Comparison of ENCODE assay signal across 17 cellular contexts in genomic region chrX:124641737-124642491, GRCh38.
DNase-seq lines count a peak whose midpoint lies in the region; ATAC-seq and TF ChIP-seq lines count a peak whose summit lies in the region.
"Had no signal": no experiment of that assay in that cellular context is flagged by ENCODE, and none has a peak within 500 bp of the region (broad histone marks: within the 10 kb centered on the region; RNA-seq: fewer than 3 reads in every experiment).

No MANE protein-coding gene starts in this region.

- H3K27me3 Mint-ChIP-seq in effector memory CD8-positive, alpha-beta T cell, result no peaks in the 10 kb centered on the region

- H3K4me1 ChIP-seq in OCI-LY7 (ENCODE audit: insufficient read depth, low read length, poor library complexity, severe bottlenecking), result no peaks in the 10 kb centered on the region
- H3K4me1 ChIP-seq in right cardiac atrium (ENCODE audit: control insufficient read depth, insufficient read depth, low read length), result no peaks in the 10 kb centered on the region

- H3K27ac ChIP-seq in OCI-LY7 (ENCODE audit: low read depth, low read length, poor library complexity, severe bottlenecking) (no peak overlapping the region), right cardiac atrium (ENCODE audit: low read length) (no peak overlapping the region)
- H3K27ac ChIP-seq: 22Rv1, C4-2B had no signal

- POLR2A ChIA-PET in OCI-LY7 (lab: Charles Lee), result no interaction called here

- H3K4me3 Mint-ChIP-seq in effector memory CD8-positive, alpha-beta T cell, result peak overlapping the region; percentile 24 to 35
- no peak overlapping the region for H3K4me3 Mint-ChIP-seq in stimulated activated effector memory CD8-positive, alpha-beta T cell treated with anti-CD3 and anti-CD28 coated beads, Interleukin-12 subunit alpha, Interleukin-12 subunit beta, amount 100 ng/mL, for 72 hours

- H3K27me3 ChIP-seq in right cardiac atrium (ENCODE audit: control insufficient read depth, insufficient read depth), result no peaks in the 10 kb centered on the region

- H2AFZ ChIP-seq in OCI-LY7 (ENCODE audit: low read length), result 0 out of 2 replicates have a peak overlapping the region, but pooled peaks have one; percentile 25

- ATAC-seq in effector memory CD8-positive, alpha-beta T cell (replicated peaks), result peak; percentile 95
- ATAC-seq in stimulated activated effector memory CD8-positive, alpha-beta T cell treated with anti-CD3 and anti-CD28 coated beads, Interleukin-12 subunit alpha, Interleukin-12 subunit beta, amount 100 ng/mL, for 72 hours, result peak; percentile 62
- ATAC-seq in right cardiac atrium (no peak), HG03565 (IDR thresholded peaks at IDR 0.05; ENCODE audit: unreplicated experiment) (no peak)

- peak; percentile 6 for DNase-seq in NCI-H748 (lab: John Stamatoyannopoulos, UW; ENCODE audit: unreplicated experiment)
- no peak for DNase-seq in NCI-H748 treated with DMSO at 0.1 percent for 48 hours (lab: John Stamatoyannopoulos, UW)
- DNase-seq in OCI-LY7 (ENCODE audit: low spot score), result peak; percentile 0
- DNase-seq in effector memory CD8-positive, alpha-beta T cell, result peak in 2 of 3 experiments; percentile 0
- DNase-seq in stimulated activated effector memory CD8-positive, alpha-beta T cell treated with anti-CD3 and anti-CD28 coated beads, Interleukin-12 subunit alpha, Interleukin-12 subunit beta, amount 100 ng/mL, for 72 hours (ENCODE audit: low spot score in 2 of 2), result no peak
- DNase-seq in right cardiac atrium, result no peak
- DNase-seq in stimulated activated naive CD4-positive, alpha-beta T cell (lab: John Stamatoyannopoulos, UW), result no peak
- DNase-seq: AML-193, DMS 273 treated with DMSO at 0.1 percent for 48 hours, EL, KBM-7, NCI-H1694, NCI-H2081 treated with DMSO at 0.1 percent for 48 hours, Right ventricle myocardium superior had no signal

- WGBS in right cardiac atrium, result 68% methylated on average over 5 of the region's 5 CpGs

- H3K79me2 ChIP-seq in OCI-LY7 (ENCODE audit: insufficient read depth, low read depth, low read length), result no peaks in the 10 kb centered on the region

- no peaks in the 10 kb centered on the region for H3K36me3 Mint-ChIP-seq in effector memory CD8-positive, alpha-beta T cell (ENCODE audit: insufficient read depth)
- no peaks in the 10 kb centered on the region for H3K36me3 Mint-ChIP-seq in stimulated activated effector memory CD8-positive, alpha-beta T cell treated with anti-CD3 and anti-CD28 coated beads, Interleukin-12 subunit alpha, Interleukin-12 subunit beta, amount 100 ng/mL, for 72 hours

- H3K9me3 ChIP-seq in OCI-LY7 (ENCODE audit: low read length), result no peaks in the 10 kb centered on the region
- no peaks in the 10 kb centered on the region for H3K9me3 ChIP-seq in right cardiac atrium (ENCODE audit: control insufficient read depth, low read length)

- no peaks in the 10 kb centered on the region for H3K9me2 ChIP-seq in OCI-LY7 (ENCODE audit: insufficient read depth, low read length)

- H3K4me3 ChIP-seq in OCI-LY7 (ENCODE audit: low read depth, low read length, poor library complexity, severe bottlenecking) (no peak overlapping the region), right cardiac atrium (ENCODE audit: low read length) (no peak overlapping the region)

- H3K9me3 Mint-ChIP-seq in effector memory CD8-positive, alpha-beta T cell, result no peaks in the 10 kb centered on the region
- no peaks in the 10 kb centered on the region for H3K9me3 Mint-ChIP-seq in stimulated activated effector memory CD8-positive, alpha-beta T cell treated with anti-CD3 and anti-CD28 coated beads, Interleukin-12 subunit alpha, Interleukin-12 subunit beta, amount 100 ng/mL, for 72 hours

- no peak for TF ChIP-seq CTCF in OCI-LY7 (conservative IDR thresholded peaks at IDR 0.05; ENCODE audit: low read length)

- no peaks in the 10 kb centered on the region for H3K36me3 ChIP-seq in OCI-LY7 (ENCODE audit: insufficient read depth, low read length)

- CTCF ChIA-PET in OCI-LY7 (lab: Charles Lee; ENCODE audit: unreplicated experiment), result no interaction called here

- H4K20me1 ChIP-seq in OCI-LY7 (ENCODE audit: insufficient read depth, low read length), result no peaks in the 10 kb centered on the region

- intact Hi-C loops in OCI-LY7 (cut with micrococcal nuclease; ENCODE audit: unreplicated experiment) (no loop called here), right cardiac atrium (cut with DNase I) (no loop called here)

- peaks cover 4 to 14% of the 10 kb centered on the region in 2 donors for H3K4me1 Mint-ChIP-seq in effector memory CD8-positive, alpha-beta T cell (ENCODE audit: low read depth in 2 of 2)
- H3K4me1 Mint-ChIP-seq in stimulated activated effector memory CD8-positive, alpha-beta T cell treated with anti-CD3 and anti-CD28 coated beads, Interleukin-12 subunit alpha, Interleukin-12 subunit beta, amount 100 ng/mL, for 72 hours, result peaks cover 11% of the 10 kb centered on the region

- no peak overlapping the region for H3K27ac Mint-ChIP-seq in effector memory CD8-positive, alpha-beta T cell
- H3K27ac Mint-ChIP-seq in stimulated activated effector memory CD8-positive, alpha-beta T cell treated with anti-CD3 and anti-CD28 coated beads, Interleukin-12 subunit alpha, Interleukin-12 subunit beta, amount 100 ng/mL, for 72 hours, result no peak overlapping the region

- BruUV-seq in OCI-LY7 (replicated peaks; lab: Mats Ljungman, UMichigan), result no TSS peak

- no peak overlapping the region for H3K4me2 ChIP-seq in OCI-LY7 (ENCODE audit: low read length)

Comparison
In these comparisons a context has a peak if more than half of its experiments do, and no peak if none do; other contexts are left out.
1. DNase-seq: peak in NCI-H748 (single experiment), OCI-LY7 (single experiment) and effector memory CD8-positive, alpha-beta T cell (2 of 3); none in NCI-H748 treated with DMSO at 0.1 percent for 48 hours (single experiment), stimulated activated effector memory CD8-positive, alpha-beta T cell treated with anti-CD3 and anti-CD28 coated beads, Interleukin-12 subunit alpha, Interleukin-12 subunit beta, amount 100 ng/mL, for 72 hours (0 of 2), right cardiac atrium (0 of 3) and stimulated activated naive CD4-positive, alpha-beta T cell (0 of 6).
2. ATAC-seq: peak in effector memory CD8-positive, alpha-beta T cell (single experiment) and stimulated activated effector memory CD8-positive, alpha-beta T cell treated with anti-CD3 and anti-CD28 coated beads, Interleukin-12 subunit alpha, Interleukin-12 subunit beta, amount 100 ng/mL, for 72 hours (single experiment); none in right cardiac atrium (0 of 2) and HG03565 (single experiment).